ENCODE assay signal across 1 cellular context in the genomic region with DNA sequence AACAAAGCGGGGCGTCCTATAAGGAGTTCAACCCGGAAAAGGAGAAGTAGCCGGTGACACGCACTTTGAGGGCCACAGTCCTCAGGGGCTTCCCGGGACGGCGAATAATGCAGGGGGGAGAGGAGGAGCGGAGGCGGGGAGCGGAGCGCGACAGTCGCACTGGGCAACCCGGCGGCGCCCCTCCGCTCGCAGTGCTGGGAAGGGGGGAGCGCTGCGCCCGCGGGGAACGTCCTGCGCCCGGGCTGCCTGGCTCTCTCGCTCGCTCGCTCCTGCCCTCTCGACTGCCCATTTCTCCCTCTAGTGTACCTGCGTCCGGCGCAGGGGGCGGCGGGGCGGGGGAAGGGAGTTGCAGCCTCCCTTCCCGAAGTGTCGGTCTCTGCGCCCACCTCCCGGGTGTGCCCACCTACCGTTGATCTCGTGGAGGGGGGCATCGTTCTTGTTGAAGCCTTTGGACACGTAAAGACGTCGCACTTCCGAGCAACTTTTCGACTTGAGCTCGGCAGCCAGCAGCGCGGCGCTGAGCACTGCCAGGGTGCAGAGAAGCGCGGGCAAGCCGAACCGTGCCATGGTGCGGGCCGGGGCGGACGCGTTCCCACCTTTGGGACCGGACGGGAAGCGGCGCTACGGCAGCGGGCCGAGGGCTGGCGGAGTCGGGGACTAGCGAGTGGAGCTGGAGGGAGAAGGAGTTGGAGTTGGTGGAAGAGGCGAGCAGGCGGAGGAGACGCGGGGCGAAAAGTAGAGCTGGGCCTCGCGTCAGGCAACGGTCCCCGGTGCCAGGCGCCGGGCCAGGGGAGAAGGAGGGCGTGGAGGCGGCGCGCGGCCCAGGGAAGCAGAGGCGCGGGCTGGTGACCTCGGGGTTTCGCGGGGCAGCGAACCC.
TF ChIP-seq lines count a peak whose summit lies in the region.

No MANE protein-coding gene starts in this region.

TF ChIP-seq in liver, 16 proteins besides CTCF, POLR2A, EP300 and RAD21 (continued from another document):
- TF ChIP-seq, protein P1, sequence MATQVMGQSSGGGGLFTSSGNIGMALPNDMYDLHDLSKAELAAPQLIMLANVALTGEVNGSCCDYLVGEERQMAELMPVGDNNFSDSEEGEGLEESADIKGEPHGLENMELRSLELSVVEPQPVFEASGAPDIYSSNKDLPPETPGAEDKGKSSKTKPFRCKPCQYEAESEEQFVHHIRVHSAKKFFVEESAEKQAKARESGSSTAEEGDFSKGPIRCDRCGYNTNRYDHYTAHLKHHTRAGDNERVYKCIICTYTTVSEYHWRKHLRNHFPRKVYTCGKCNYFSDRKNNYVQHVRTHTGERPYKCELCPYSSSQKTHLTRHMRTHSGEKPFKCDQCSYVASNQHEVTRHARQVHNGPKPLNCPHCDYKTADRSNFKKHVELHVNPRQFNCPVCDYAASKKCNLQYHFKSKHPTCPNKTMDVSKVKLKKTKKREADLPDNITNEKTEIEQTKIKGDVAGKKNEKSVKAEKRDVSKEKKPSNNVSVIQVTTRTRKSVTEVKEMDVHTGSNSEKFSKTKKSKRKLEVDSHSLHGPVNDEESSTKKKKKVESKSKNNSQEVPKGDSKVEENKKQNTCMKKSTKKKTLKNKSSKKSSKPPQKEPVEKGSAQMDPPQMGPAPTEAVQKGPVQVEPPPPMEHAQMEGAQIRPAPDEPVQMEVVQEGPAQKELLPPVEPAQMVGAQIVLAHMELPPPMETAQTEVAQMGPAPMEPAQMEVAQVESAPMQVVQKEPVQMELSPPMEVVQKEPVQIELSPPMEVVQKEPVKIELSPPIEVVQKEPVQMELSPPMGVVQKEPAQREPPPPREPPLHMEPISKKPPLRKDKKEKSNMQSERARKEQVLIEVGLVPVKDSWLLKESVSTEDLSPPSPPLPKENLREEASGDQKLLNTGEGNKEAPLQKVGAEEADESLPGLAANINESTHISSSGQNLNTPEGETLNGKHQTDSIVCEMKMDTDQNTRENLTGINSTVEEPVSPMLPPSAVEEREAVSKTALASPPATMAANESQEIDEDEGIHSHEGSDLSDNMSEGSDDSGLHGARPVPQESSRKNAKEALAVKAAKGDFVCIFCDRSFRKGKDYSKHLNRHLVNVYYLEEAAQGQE (IDR thresholded peaks at IDR 0.05), result no peak
- TF ChIP-seq HNF4G (IDR thresholded peaks at IDR 0.05), result no peak
TF ChIP-seq in liver: peak in this region for 0.
